Comparison of ENCODE assay signal across 9 cellular contexts in genomic region chr15:51731549-51732267, GRCh38. TPM values are rescaled to one million over a fixed set of nuclear protein-coding genes. Genes with fewer than 3 reads are reported as not detected.
DNase-seq lines count a peak whose midpoint lies in the region; ATAC-seq and TF ChIP-seq lines count a peak whose summit lies in the region.
"Had no signal": no experiment of that assay in that cellular context is flagged by ENCODE, and none has a peak within 500 bp of the region (broad histone marks: within the 10 kb centered on the region; RNA-seq: fewer than 3 reads in every experiment).

No MANE protein-coding gene starts in this region.

- no peaks in the 10 kb centered on the region for H3K9me3 ChIP-seq in heart left ventricle

- CTCF ChIA-PET in activated CD8-positive, alpha-beta memory T cell treated with anti-CD3 and anti-CD28 coated beads, Interleukin-2, amount 10 ng/mL, durations not matched to agents 7 days and 5 days (lab: Charles Lee): interaction anchor here (1.1 to 4.0 kb wide), 5 partner anchors 17 to 82 kb away, joined by 3 to 31 read pairs (median 7); no protein-coding TSS in a partner anchor

- peak overlapping the region; percentile 97 for H3K27ac Mint-ChIP-seq in activated CD8-positive, alpha-beta memory T cell treated with anti-CD3 and anti-CD28 coated beads, Interleukin-2, amount 10 ng/mL, durations not matched to agents 7 days and 5 days

- TF ChIP-seq POLR2A in heart left ventricle (IDR thresholded peaks at IDR 0.05): no peak

- intact Hi-C loops in heart left ventricle (cut with DNase I): no loop called here

- H3K27me3 Mint-ChIP-seq in activated CD8-positive, alpha-beta memory T cell treated with anti-CD3 and anti-CD28 coated beads, Interleukin-2, amount 10 ng/mL, durations not matched to agents 7 days and 5 days: no peaks in the 10 kb centered on the region

- no peaks in the 10 kb centered on the region for H3K9me3 Mint-ChIP-seq in activated CD8-positive, alpha-beta memory T cell treated with anti-CD3 and anti-CD28 coated beads, Interleukin-2, amount 10 ng/mL, durations not matched to agents 7 days and 5 days (ENCODE audit: low read depth)

- H3K36me3 ChIP-seq in heart left ventricle (no peaks in the 10 kb centered on the region), H7 (replicated peaks; ENCODE audit: control insufficient read depth, insufficient read depth, low read length) (no peaks in the 10 kb centered on the region)

- TF ChIP-seq CTCF in GM12875 (IDR thresholded peaks at IDR 0.05; ENCODE audit: borderline replicate concordance, insufficient read depth, low read depth, low read length): no peak
- no peak for TF ChIP-seq CTCF in heart left ventricle (IDR thresholded peaks at IDR 0.05)

- H3K27me3 ChIP-seq in heart left ventricle (no peaks in the 10 kb centered on the region), H7 (ENCODE audit: control insufficient read depth, insufficient read depth, low read length) (peaks cover 7% of the 10 kb centered on the region)

- peaks cover under 1 to 80% (median 39%) of the 10 kb centered on the region in 12 donors for H3K4me1 ChIP-seq in heart left ventricle

- ATAC-seq in GM21528 (IDR thresholded peaks at IDR 0.05; ENCODE audit: low FRiP score, unreplicated experiment): peak; percentile 53
- peak; percentile 69 for ATAC-seq in activated CD8-positive, alpha-beta memory T cell treated with anti-CD3 and anti-CD28 coated beads, Interleukin-2, amount 10 ng/mL, durations not matched to agents 7 days and 5 days
- peak; percentile 35 to 88 (median 78) for ATAC-seq in heart left ventricle

- peak; percentile 93 for DNase-seq in KBM-7
- DNase-seq in activated CD8-positive, alpha-beta memory T cell treated with anti-CD3 and anti-CD28 coated beads, Interleukin-2, amount 10 ng/mL, durations not matched to agents 7 days and 5 days: peak; percentile 62
- DNase-seq in heart left ventricle: peak in 3 of 5 donors; percentile 41 to 60 (median 45)
- peak; percentile 32 for DNase-seq in stimulated activated CD8-positive, alpha-beta memory T cell treated with anti-CD3 and anti-CD28 coated beads, Interleukin-4, amount 100 ng/mL, for 48 hours
- no peak for DNase-seq in H7
- DNase-seq in mesenteric fat pad (ENCODE audit: low spot score): no peak

- H3K4me3 ChIP-seq in GM12875 (ENCODE audit: low read depth, low read length): peak overlapping the region; percentile 42
- peak overlapping the region in 9 of 12 donors; percentile 11 to 44 (median 31) for H3K4me3 ChIP-seq in heart left ventricle
- H3K4me3 ChIP-seq in H7 (ENCODE audit: insufficient read depth, low read depth, low read length): no peak overlapping the region

- H3K27ac ChIP-seq in heart left ventricle: peak overlapping the region in 11 of 12 donors; percentile 31 to 94 (median 70)

- in situ Hi-C loops in KBM-7 (cut with MboI; ENCODE audit: low pct_unique_long_range_greater_than_20kb, low sequenced_read_pairs): no loop called here

- peak overlapping the region; percentile 77 for H3K4me3 Mint-ChIP-seq in activated CD8-positive, alpha-beta memory T cell treated with anti-CD3 and anti-CD28 coated beads, Interleukin-2, amount 10 ng/mL, durations not matched to agents 7 days and 5 days

- WGBS in heart left ventricle, 4 donors: 42 to 45% (median 42%) methylated on average over 5 of the region's 5 CpGs

- H3K36me3 Mint-ChIP-seq in activated CD8-positive, alpha-beta memory T cell treated with anti-CD3 and anti-CD28 coated beads, Interleukin-2, amount 10 ng/mL, durations not matched to agents 7 days and 5 days: peaks cover 28% of the 10 kb centered on the region

- peaks cover 70% of the 10 kb centered on the region for H3K4me1 Mint-ChIP-seq in activated CD8-positive, alpha-beta memory T cell treated with anti-CD3 and anti-CD28 coated beads, Interleukin-2, amount 10 ng/mL, durations not matched to agents 7 days and 5 days

RNA-seq across cellular contexts. Expression of gene LYSMD2, which starts 5.7 kb away (rescaled TPM):
- 10 to 100 TPM; 16.0 to 21.7 TPM for total RNA-seq in activated CD8-positive, alpha-beta memory T cell treated with anti-CD3 and anti-CD28 coated beads, Interleukin-2, amount 10 ng/mL, durations not matched to agents 7 days and 5 days
- total RNA-seq in heart left ventricle (1 to 10 TPM; 3.1 to 8.7 (median 5.7) TPM), mesenteric fat pad (9.7 TPM)
- 1 to 10 TPM; 5.3 to 5.7 TPM for polyA plus RNA-seq in heart left ventricle
- total RNA-seq in H7 (2014; rRNA removed; shearing (Covaris generic)): 1.2 and 1.5 TPM in 2 replicates

RNA-seq across cellular contexts. Expression of gene TMOD2, which starts 19.7 kb away (rescaled TPM):
- total RNA-seq in activated CD8-positive, alpha-beta memory T cell treated with anti-CD3 and anti-CD28 coated beads, Interleukin-2, amount 10 ng/mL, durations not matched to agents 7 days and 5 days: 10 to 100 TPM in 1 of 2 experiments, 1 to 10 TPM in 1; 6.9 to 12.7 TPM
- total RNA-seq in heart left ventricle: 10 to 100 TPM in 1 of 9 donors, 1 to 10 TPM in 8; 1.8 to 10.9 (median 6.4) TPM
- polyA plus RNA-seq in heart left ventricle: 1 to 10 TPM; 1.3 to 3.0 TPM
- total RNA-seq in H7 (2014; rRNA removed; shearing (Covaris generic)): 1.2 and 1.3 TPM in 2 replicates
- 9.5 TPM for total RNA-seq in mesenteric fat pad

RNA-seq across cellular contexts. Expression of gene SCG3, which starts 50.4 kb away (rescaled TPM):
- not detected for total RNA-seq in activated CD8-positive, alpha-beta memory T cell treated with anti-CD3 and anti-CD28 coated beads, Interleukin-2, amount 10 ng/mL, durations not matched to agents 7 days and 5 days
- under 1 TPM in 2 of 9 donors, not detected in 7; 0.10 to 0.11 TPM for total RNA-seq in heart left ventricle
- polyA plus RNA-seq in heart left ventricle: under 1 TPM in 1 of 2 donors, not detected in 1; 0.04 TPM
- total RNA-seq in H7 (2014; rRNA removed; shearing (Covaris generic)): 8.9 and 19.0 TPM in 2 replicates
- total RNA-seq in mesenteric fat pad: not detected
- total RNA-seq: activated CD8-positive, alpha-beta memory T cell treated with anti-CD3 and anti-CD28 coated beads for 36 hours had no signal

Comparison
In these comparisons a context has a peak if more than half of its experiments do, and no peak if none do; other contexts are left out.
1. DNase-seq: peak in KBM-7 (single experiment), activated CD8-positive, alpha-beta memory T cell treated with anti-CD3 and anti-CD28 coated beads, Interleukin-2, amount 10 ng/mL, durations not matched to agents 7 days and 5 days (single experiment), heart left ventricle (3 of 5) and stimulated activated CD8-positive, alpha-beta memory T cell treated with anti-CD3 and anti-CD28 coated beads, Interleukin-4, amount 100 ng/mL, for 48 hours (single experiment); none in H7 (single experiment) and mesenteric fat pad (single experiment).
2. Peak in every context shown above with its lines, with median percentiles within 50 percentile points of each other: ATAC-seq.